Comparison of ENCODE assay signal across 15 cellular contexts in genomic region chr6:33716379-33716778, GRCh38. TPM values are rescaled to one million over a fixed set of nuclear protein-coding genes. Genes with fewer than 3 reads are reported as not detected.
A peak's percentile ranks its signal among the peaks of the same experiment; 100 is the strongest.
DNase-seq lines count a peak whose midpoint lies in the region; ATAC-seq, FAIRE-seq and TF ChIP-seq lines count a peak whose summit lies in the region.
"Had no signal": no experiment of that assay in that cellular context is flagged by ENCODE, and none has a peak within 500 bp of the region (broad histone marks: within the 10 kb centered on the region; RNA-seq: fewer than 3 reads in every experiment).

No MANE protein-coding gene starts in this region.

- peaks cover 43% of the 10 kb centered on the region for H3K4me1 ChIP-seq in HepG2 (ENCODE audit: insufficient read depth, low read length)

- H3K36me3 ChIP-seq in HepG2 (replicated peaks in 1 of 2; ENCODE audit: control insufficient read depth in 1 of 2, insufficient read depth in 2 of 2, low read length in 2 of 2), result no peaks in the 10 kb centered on the region

- FAIRE-seq in HepG2 (lab: Jason Lieb, UNC), result no peak

- no peak for TF ChIP-seq POLR2A in HepG2 (IDR thresholded peaks at IDR 0.05; ENCODE audit: insufficient read depth in 1 of 2, low read depth in 2 of 2, low read length in 2 of 2)

- H4K20me1 ChIP-seq in HepG2 (ENCODE audit: insufficient read depth, low read length), result no peaks in the 10 kb centered on the region

- 49% methylated on average over 7 of the region's 7 CpGs for WGBS in HepG2 (ENCODE audit: low lambda C conversion rate)

- peaks cover 16% of the 10 kb centered on the region for H3K36me3 Mint-ChIP-seq in Calu3 (ENCODE audit: insufficient read depth, unreplicated experiment)
- H3K36me3 Mint-ChIP-seq: brain had no signal

- TF ChIP-seq EP300 in HepG2 (IDR thresholded peaks at IDR 0.05; ENCODE audit: low read depth in 2 of 2, low read length in 2 of 2) (no peak), HepG2 (CRISPR knock-in tag; IDR thresholded peaks at IDR 0.05; ENCODE audit: borderline replicate concordance) (no peak)

- H3K4me1 Mint-ChIP-seq in Calu3 (ENCODE audit: low read depth, unreplicated experiment), result peaks cover 56% of the 10 kb centered on the region

- H3K27me3 Mint-ChIP-seq in Calu3 (ENCODE audit: unreplicated experiment), result no peaks in the 10 kb centered on the region

- TF ChIP-seq CTCF in Calu3 (IDR thresholded peaks at IDR 0.05; ENCODE audit: unreplicated experiment), result no peak
- TF ChIP-seq CTCF in VCaP (conservative IDR thresholded peaks at IDR 0.05), result no peak
- TF ChIP-seq CTCF in HepG2 (CRISPR knock-in tag; IDR thresholded peaks at IDR 0.05), result no peak

- peak overlapping the region; percentile 85 for H3K27ac Mint-ChIP-seq in Calu3 (ENCODE audit: unreplicated experiment)

- peaks cover 0 to 11% of the 10 kb centered on the region in 2 experiments; a peak in 1 of 5 replicates for H3K27me3 ChIP-seq in HepG2 (ENCODE audit: control insufficient read depth in 1 of 2, insufficient read depth in 2 of 2, low read length in 2 of 2)

- no peaks in the 10 kb centered on the region for H3K9me3 Mint-ChIP-seq in Calu3 (ENCODE audit: low read depth, unreplicated experiment)

- H3K27ac ChIP-seq in VCaP (peak overlapping the region; percentile 98), HepG2 (ENCODE audit: extremely low read length, insufficient read depth, low read length) (no peak overlapping the region)
- H3K27ac ChIP-seq: HL-60, skin epidermis had no signal

- TF ChIP-seq RAD21 in HepG2 (CRISPR knock-in tag; IDR thresholded peaks at IDR 0.05), result no peak

- no peak for ATAC-seq in HepG2
- ATAC-seq: stimulated activated naive CD8-positive, alpha-beta T cell treated with anti-CD3 and anti-CD28 coated beads, Interleukin-15, Interleukin-2, amounts not matched to agents 100 U/mL and 50 U/mL, for 24 hours had no signal

- no peak overlapping the region for H3K4me2 ChIP-seq in HepG2 (ENCODE audit: low read depth, low read length)

- no peaks in the 10 kb centered on the region for H3K79me2 ChIP-seq in HepG2 (ENCODE audit: insufficient read depth, low read length)

- no peak overlapping the region for H3K9ac ChIP-seq in HepG2 (ENCODE audit: insufficient read depth, low read depth, low read length)

- BruUV-seq in Calu3 (replicated peaks; lab: Mats Ljungman, UMichigan), result TSS peak; percentile 80
- no TSS peak for BruUV-seq in HepG2 (replicated peaks; lab: Mats Ljungman, UMichigan)

- peak overlapping the region; percentile 24 for H3K4me3 Mint-ChIP-seq in Calu3 (ENCODE audit: low read depth, unreplicated experiment)
- H3K4me3 Mint-ChIP-seq: brain had no signal

- intact Hi-C loops in Calu3 (cut with micrococcal nuclease; ENCODE audit: unreplicated experiment), result loop anchor here (1.0 to 10.0 kb wide), 3 partner anchors 28 to 521 kb away; partner anchors contain the start of genes GRM4 and HMGA1
- intact Hi-C loops in HepG2 (cut with micrococcal nuclease; ENCODE audit: unreplicated experiment), result no loop called here

- CTCF ChIA-PET in Calu3 (lab: Charles Lee) (interaction anchor here (0.5 to 3.6 kb wide), 8 partner anchors 15 to 313 kb away, joined by 3 to 17 read pairs (median 6); partner anchors contain the start of gene BAK1), HepG2 (lab: Yijun Ruan, JAX; ENCODE audit: low intra/inter-chr PET ratio, low total read pairs) (no interaction called here)

- no peaks in the 10 kb centered on the region for H3K9me3 ChIP-seq in HepG2 (ENCODE audit: low read length)

- in situ Hi-C loops in HepG2 (cut with HindIII; ENCODE audit: extremely low pct_ligation_motif_present, low pct_unique_long_range_greater_than_20kb), result no loop called here

- DNase-seq in Calu3, result peak; percentile 92
- peak; percentile 77 for DNase-seq in NCI-H146 (lab: John Stamatoyannopoulos, UW)
- DNase-seq in HepG2 (ENCODE audit: low spot score), result no peak
- DNase-seq in activated CD4-positive, alpha-beta T cell treated with anti-CD3 and anti-CD28 coated beads for 48 hours, result no peak
- DNase-seq in nucleus accumbens (lab: John Stamatoyannopoulos, UW), result no peak
- DNase-seq in SK-N-DZ (ENCODE audit: low spot score), result no peak
- no peak for DNase-seq in activated CD4-positive, alpha-beta T cell treated with anti-CD3 and anti-CD28 coated beads for 1 hour
- DNase-seq: H7; NCI-H2227 treated with DMSO at 0.1 percent for 48 hours; stimulated activated naive CD8-positive, alpha-beta T cell treated with anti-CD3 and anti-CD28 coated beads, Interleukin-15, Interleukin-2, amounts not matched to agents 100 U/mL and 50 U/mL, for 24 hours had no signal

- POLR2A ChIA-PET in HepG2 (lab: Yijun Ruan, JAX), result no interaction called here

- H2AFZ ChIP-seq in HepG2 (ENCODE audit: low read length), result no peak overlapping the region

- no peak overlapping the region for H3K4me3 ChIP-seq in HepG2 (replicated peaks in 1 of 3; ENCODE audit: insufficient read depth in 1 of 3, low read depth in 2 of 3, low read length in 3 of 3)
- H3K4me3 ChIP-seq: skin epidermis had no signal

TF ChIP-seq in HepG2, 621 proteins besides CTCF, POLR2A, EP300 and RAD21 (continues in another document):
- no peak for TF ChIP-seq ZNF670 (CRISPR knock-in tag; IDR thresholded peaks at IDR 0.05; ENCODE audit: borderline replicate concordance)
- TF ChIP-seq TGIF2 (CRISPR knock-in tag; IDR thresholded peaks at IDR 0.05), result no peak
- no peak for TF ChIP-seq SMARCC2 (IDR thresholded peaks at IDR 0.05)

RNA-seq across cellular contexts. Expression of gene UQCC2, which starts 4.9 kb away (rescaled TPM):
- total RNA-seq in Calu3 (2022) (142 and 145 TPM in 2 replicates), HepG2 (2016; rRNA removed; fragmentation: Illumina TruSeq; extraction: Trizol) (238 and 273 TPM in 2 replicates)
- 120 and 154 TPM in 2 replicates for total RNA-seq in HepG2 (2016; cell fraction: cytosol; rRNA removed; fragmentation: Illumina TruSeq; extraction: Trizol; ENCODE audit: low read depth)
- total RNA-seq in HepG2 (2016; cell fraction: insoluble cytoplasmic fraction; rRNA removed; fragmentation: Illumina TruSeq; extraction: Trizol), result 223 and 303 TPM in 2 replicates
- 160 and 207 TPM in 2 replicates for total RNA-seq in HepG2 (2016; cell fraction: membrane; rRNA removed; fragmentation: Illumina TruSeq; extraction: Trizol)
- 53.9 and 66.5 TPM in 2 replicates for total RNA-seq in HepG2 (2016; cell fraction: nucleus; rRNA removed; fragmentation: Illumina TruSeq; extraction: Trizol)
- 82.4 and 83.3 TPM in 2 replicates for polyA plus RNA-seq in HepG2 (2011; rRNA removed)
- 43.2 and 56.5 TPM in 2 replicates for polyA plus RNA-seq in HepG2 (2011; cell fraction: cytosol; rRNA removed)
- 25.4 and 25.6 TPM in 2 replicates for polyA plus RNA-seq in HepG2 (2011; cell fraction: nucleus; rRNA removed)
- 134 and 138 TPM in 2 replicates for polyA plus RNA-seq in HepG2 (2012)
- polyA plus RNA-seq in HepG2 (2016; cell fraction: cytosol; fragmentation: Illumina TruSeq; extraction: Trizol; ENCODE audit: low read depth), result 161 and 200 TPM in 2 replicates
- polyA plus RNA-seq in HepG2 (2016; cell fraction: insoluble cytoplasmic fraction; fragmentation: Illumina TruSeq; extraction: Trizol; ENCODE audit: low read depth), result 261 and 288 TPM in 2 replicates
- 151 and 202 TPM in 2 replicates for polyA plus RNA-seq in HepG2 (2016; cell fraction: membrane; fragmentation: Illumina TruSeq; extraction: Trizol; ENCODE audit: low read depth)
- polyA plus RNA-seq in HepG2 (2016; cell fraction: nucleus; fragmentation: Illumina TruSeq; extraction: Trizol; ENCODE audit: insufficient read depth, low read depth), result 129 and 150 TPM in 2 replicates
- polyA minus RNA-seq in HepG2 (2011; rRNA and poly(A)+ RNA removed; ENCODE audit: low replicate concordance), result 13.1 and 30.2 TPM in 2 replicates
- 12.8 and 21.1 TPM in 2 replicates for polyA minus RNA-seq in HepG2 (2011; cell fraction: cytosol; rRNA and poly(A)+ RNA removed)
- 17.4 and 19.8 TPM in 2 replicates for polyA minus RNA-seq in HepG2 (2011; cell fraction: nucleus; rRNA and poly(A)+ RNA removed)
- 29.7 and 55.5 TPM in 2 replicates for polyA plus RNA-seq in SK-N-DZ (2014; cell fraction: cytosol; rRNA removed)
- 49.0 and 53.5 TPM in 2 replicates for polyA plus RNA-seq in SK-N-DZ (2014; cell fraction: nucleus; rRNA removed)

RNA-seq across cellular contexts. Expression of gene IP6K3, which starts 30.3 kb away (rescaled TPM):
- total RNA-seq in Calu3 (2022), result not detected in 2 replicates
- total RNA-seq in HepG2 (2016; rRNA removed; fragmentation: Illumina TruSeq; extraction: Trizol), result 0.11 and 0.44 TPM in 2 replicates
- total RNA-seq in HepG2 (2016; cell fraction: cytosol; rRNA removed; fragmentation: Illumina TruSeq; extraction: Trizol; ENCODE audit: low read depth), result 0.18 and 0.40 TPM in 2 replicates
- total RNA-seq in HepG2 (2016; cell fraction: insoluble cytoplasmic fraction; rRNA removed; fragmentation: Illumina TruSeq; extraction: Trizol), result 0.28 and 0.52 TPM in 2 replicates
- total RNA-seq in HepG2 (2016; cell fraction: membrane; rRNA removed; fragmentation: Illumina TruSeq; extraction: Trizol), result 0.17 TPM in 1 of 2 replicates, not detected in the other
- total RNA-seq in HepG2 (2016; cell fraction: nucleus; rRNA removed; fragmentation: Illumina TruSeq; extraction: Trizol), result 0.53 TPM in 2 replicates
- 0.18 and 0.48 TPM in 2 replicates for polyA plus RNA-seq in HepG2 (2011; rRNA removed)
- polyA plus RNA-seq in HepG2 (2011; cell fraction: cytosol; rRNA removed), result 0.16 and 0.22 TPM in 2 replicates
- 0.63 and 0.76 TPM in 2 replicates for polyA plus RNA-seq in HepG2 (2011; cell fraction: nucleus; rRNA removed)
- polyA plus RNA-seq in HepG2 (2012), result 0.13 TPM in 1 of 2 replicates, not detected in the other
- polyA plus RNA-seq in HepG2 (2016; cell fraction: cytosol; fragmentation: Illumina TruSeq; extraction: Trizol; ENCODE audit: low read depth), result 0.20 and 0.21 TPM in 2 replicates
- polyA plus RNA-seq in HepG2 (2016; cell fraction: insoluble cytoplasmic fraction; fragmentation: Illumina TruSeq; extraction: Trizol; ENCODE audit: low read depth), result 0.20 and 0.22 TPM in 2 replicates
- polyA plus RNA-seq in HepG2 (2016; cell fraction: membrane; fragmentation: Illumina TruSeq; extraction: Trizol; ENCODE audit: low read depth), result 0.86 TPM in 1 of 2 replicates, not detected in the other
- 0.40 and 0.75 TPM in 2 replicates for polyA plus RNA-seq in HepG2 (2016; cell fraction: nucleus; fragmentation: Illumina TruSeq; extraction: Trizol; ENCODE audit: insufficient read depth, low read depth)
- polyA minus RNA-seq in HepG2 (2011; rRNA and poly(A)+ RNA removed; ENCODE audit: low replicate concordance), result 0.18 TPM in 1 of 2 replicates, not detected in the other
- polyA minus RNA-seq in HepG2 (2011; cell fraction: cytosol; rRNA and poly(A)+ RNA removed), result 0.30 TPM in 1 of 2 replicates, not detected in the other
- polyA minus RNA-seq in HepG2 (2011; cell fraction: nucleus; rRNA and poly(A)+ RNA removed), result 0.62 TPM in 1 of 2 replicates, not detected in the other
- polyA plus RNA-seq in SK-N-DZ (2014; cell fraction: cytosol; rRNA removed), result not detected in 2 replicates
- not detected in 2 replicates for polyA plus RNA-seq in SK-N-DZ (2014; cell fraction: nucleus; rRNA removed)
- total RNA-seq: PC-3 had no signal

Comparison
In these comparisons a context has a peak if more than half of its experiments do, and no peak if none do; other contexts are left out.
1. DNase-seq: peak in Calu3 (single experiment) and NCI-H146 (single experiment); none in HepG2 (single experiment), activated CD4-positive, alpha-beta T cell treated with anti-CD3 and anti-CD28 coated beads for 48 hours (single experiment), nucleus accumbens (0 of 56), SK-N-DZ (single experiment) and activated CD4-positive, alpha-beta T cell treated with anti-CD3 and anti-CD28 coated beads for 1 hour (single experiment).